2 cellular contexts compared by ENCODE assay signal in the genomic region with DNA sequence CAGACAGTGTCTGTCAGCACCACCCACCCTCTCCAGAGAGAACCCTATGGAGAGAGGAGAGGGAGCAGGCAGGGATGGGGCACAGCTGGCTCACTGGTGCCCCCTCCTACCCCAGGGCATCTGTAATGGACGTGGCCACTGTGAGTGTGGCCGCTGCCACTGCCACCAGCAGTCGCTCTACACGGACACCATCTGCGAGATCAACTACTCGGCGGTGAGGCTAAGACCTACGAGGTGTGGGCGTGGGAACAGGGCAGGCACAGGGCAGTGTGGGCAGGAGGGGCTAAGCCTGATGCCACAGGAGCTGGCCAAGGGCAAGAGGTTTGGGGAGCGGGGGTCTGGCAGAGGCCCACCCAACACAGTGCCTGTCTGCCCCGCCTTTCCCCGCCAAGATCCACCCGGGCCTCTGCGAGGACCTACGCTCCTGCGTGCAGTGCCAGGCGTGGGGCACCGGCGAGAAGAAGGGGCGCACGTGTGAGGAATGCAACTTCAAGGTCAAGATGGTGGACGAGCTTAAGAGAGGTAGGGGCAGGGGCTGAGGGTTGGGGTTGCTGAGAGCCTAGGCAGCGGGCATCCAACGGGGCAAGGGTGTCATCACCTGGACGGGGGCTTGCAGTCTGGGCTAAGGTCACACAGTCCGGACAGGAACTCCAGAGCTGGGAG.
TF ChIP-seq lines count a peak whose summit lies in the region.

No MANE protein-coding gene starts in this region.

TF ChIP-seq in IMR-90, 13 proteins besides CTCF, POLR2A, EP300 and RAD21:
- TF ChIP-seq MXI1 (IDR thresholded peaks at IDR 0.05; ENCODE audit: borderline replicate concordance, low read depth, low read length), result no peak
- no peak for TF ChIP-seq MAZ (IDR thresholded peaks at IDR 0.05; ENCODE audit: borderline replicate concordance, low read depth, low read length)
- no peak for TF ChIP-seq CHD1 (IDR thresholded peaks at IDR 0.05; ENCODE audit: low read depth, low read length)
- no peak for TF ChIP-seq RCOR1 (IDR thresholded peaks at IDR 0.05; ENCODE audit: insufficient replicate concordance, low read length)
- no peak for TF ChIP-seq BHLHE40 (IDR thresholded peaks at IDR 0.05; ENCODE audit: low read depth, low read length)

TF ChIP-seq in H1, 55 proteins besides CTCF, POLR2A, EP300 and RAD21:
- no peak for TF ChIP-seq CBX5 (IDR thresholded peaks at IDR 0.05; ENCODE audit: low read depth, low read length)
- TF ChIP-seq GTF2F1 (IDR thresholded peaks at IDR 0.05; ENCODE audit: borderline replicate concordance, low read depth, low read length), result no peak
- no peak for TF ChIP-seq SP4 (IDR thresholded peaks at IDR 0.05; ENCODE audit: low read length)
- no peak for TF ChIP-seq ASH2L (IDR thresholded peaks at IDR 0.05; ENCODE audit: low read length)
- TF ChIP-seq YY1 (IDR thresholded peaks at IDR 0.05; ENCODE audit: low read depth, low read length), result no peak
- TF ChIP-seq RNF2 (IDR thresholded peaks at IDR 0.05; ENCODE audit: borderline replicate concordance, low read depth, low read length, missing control alignments, poor library complexity, severe bottlenecking), result no peak
- no peak for TF ChIP-seq HDAC6 (IDR thresholded peaks at IDR 0.05; ENCODE audit: low read depth, low read length)
- no peak for TF ChIP-seq MAFK (IDR thresholded peaks at IDR 0.05; ENCODE audit: low read depth, low read length)
- TF ChIP-seq, protein P1, sequence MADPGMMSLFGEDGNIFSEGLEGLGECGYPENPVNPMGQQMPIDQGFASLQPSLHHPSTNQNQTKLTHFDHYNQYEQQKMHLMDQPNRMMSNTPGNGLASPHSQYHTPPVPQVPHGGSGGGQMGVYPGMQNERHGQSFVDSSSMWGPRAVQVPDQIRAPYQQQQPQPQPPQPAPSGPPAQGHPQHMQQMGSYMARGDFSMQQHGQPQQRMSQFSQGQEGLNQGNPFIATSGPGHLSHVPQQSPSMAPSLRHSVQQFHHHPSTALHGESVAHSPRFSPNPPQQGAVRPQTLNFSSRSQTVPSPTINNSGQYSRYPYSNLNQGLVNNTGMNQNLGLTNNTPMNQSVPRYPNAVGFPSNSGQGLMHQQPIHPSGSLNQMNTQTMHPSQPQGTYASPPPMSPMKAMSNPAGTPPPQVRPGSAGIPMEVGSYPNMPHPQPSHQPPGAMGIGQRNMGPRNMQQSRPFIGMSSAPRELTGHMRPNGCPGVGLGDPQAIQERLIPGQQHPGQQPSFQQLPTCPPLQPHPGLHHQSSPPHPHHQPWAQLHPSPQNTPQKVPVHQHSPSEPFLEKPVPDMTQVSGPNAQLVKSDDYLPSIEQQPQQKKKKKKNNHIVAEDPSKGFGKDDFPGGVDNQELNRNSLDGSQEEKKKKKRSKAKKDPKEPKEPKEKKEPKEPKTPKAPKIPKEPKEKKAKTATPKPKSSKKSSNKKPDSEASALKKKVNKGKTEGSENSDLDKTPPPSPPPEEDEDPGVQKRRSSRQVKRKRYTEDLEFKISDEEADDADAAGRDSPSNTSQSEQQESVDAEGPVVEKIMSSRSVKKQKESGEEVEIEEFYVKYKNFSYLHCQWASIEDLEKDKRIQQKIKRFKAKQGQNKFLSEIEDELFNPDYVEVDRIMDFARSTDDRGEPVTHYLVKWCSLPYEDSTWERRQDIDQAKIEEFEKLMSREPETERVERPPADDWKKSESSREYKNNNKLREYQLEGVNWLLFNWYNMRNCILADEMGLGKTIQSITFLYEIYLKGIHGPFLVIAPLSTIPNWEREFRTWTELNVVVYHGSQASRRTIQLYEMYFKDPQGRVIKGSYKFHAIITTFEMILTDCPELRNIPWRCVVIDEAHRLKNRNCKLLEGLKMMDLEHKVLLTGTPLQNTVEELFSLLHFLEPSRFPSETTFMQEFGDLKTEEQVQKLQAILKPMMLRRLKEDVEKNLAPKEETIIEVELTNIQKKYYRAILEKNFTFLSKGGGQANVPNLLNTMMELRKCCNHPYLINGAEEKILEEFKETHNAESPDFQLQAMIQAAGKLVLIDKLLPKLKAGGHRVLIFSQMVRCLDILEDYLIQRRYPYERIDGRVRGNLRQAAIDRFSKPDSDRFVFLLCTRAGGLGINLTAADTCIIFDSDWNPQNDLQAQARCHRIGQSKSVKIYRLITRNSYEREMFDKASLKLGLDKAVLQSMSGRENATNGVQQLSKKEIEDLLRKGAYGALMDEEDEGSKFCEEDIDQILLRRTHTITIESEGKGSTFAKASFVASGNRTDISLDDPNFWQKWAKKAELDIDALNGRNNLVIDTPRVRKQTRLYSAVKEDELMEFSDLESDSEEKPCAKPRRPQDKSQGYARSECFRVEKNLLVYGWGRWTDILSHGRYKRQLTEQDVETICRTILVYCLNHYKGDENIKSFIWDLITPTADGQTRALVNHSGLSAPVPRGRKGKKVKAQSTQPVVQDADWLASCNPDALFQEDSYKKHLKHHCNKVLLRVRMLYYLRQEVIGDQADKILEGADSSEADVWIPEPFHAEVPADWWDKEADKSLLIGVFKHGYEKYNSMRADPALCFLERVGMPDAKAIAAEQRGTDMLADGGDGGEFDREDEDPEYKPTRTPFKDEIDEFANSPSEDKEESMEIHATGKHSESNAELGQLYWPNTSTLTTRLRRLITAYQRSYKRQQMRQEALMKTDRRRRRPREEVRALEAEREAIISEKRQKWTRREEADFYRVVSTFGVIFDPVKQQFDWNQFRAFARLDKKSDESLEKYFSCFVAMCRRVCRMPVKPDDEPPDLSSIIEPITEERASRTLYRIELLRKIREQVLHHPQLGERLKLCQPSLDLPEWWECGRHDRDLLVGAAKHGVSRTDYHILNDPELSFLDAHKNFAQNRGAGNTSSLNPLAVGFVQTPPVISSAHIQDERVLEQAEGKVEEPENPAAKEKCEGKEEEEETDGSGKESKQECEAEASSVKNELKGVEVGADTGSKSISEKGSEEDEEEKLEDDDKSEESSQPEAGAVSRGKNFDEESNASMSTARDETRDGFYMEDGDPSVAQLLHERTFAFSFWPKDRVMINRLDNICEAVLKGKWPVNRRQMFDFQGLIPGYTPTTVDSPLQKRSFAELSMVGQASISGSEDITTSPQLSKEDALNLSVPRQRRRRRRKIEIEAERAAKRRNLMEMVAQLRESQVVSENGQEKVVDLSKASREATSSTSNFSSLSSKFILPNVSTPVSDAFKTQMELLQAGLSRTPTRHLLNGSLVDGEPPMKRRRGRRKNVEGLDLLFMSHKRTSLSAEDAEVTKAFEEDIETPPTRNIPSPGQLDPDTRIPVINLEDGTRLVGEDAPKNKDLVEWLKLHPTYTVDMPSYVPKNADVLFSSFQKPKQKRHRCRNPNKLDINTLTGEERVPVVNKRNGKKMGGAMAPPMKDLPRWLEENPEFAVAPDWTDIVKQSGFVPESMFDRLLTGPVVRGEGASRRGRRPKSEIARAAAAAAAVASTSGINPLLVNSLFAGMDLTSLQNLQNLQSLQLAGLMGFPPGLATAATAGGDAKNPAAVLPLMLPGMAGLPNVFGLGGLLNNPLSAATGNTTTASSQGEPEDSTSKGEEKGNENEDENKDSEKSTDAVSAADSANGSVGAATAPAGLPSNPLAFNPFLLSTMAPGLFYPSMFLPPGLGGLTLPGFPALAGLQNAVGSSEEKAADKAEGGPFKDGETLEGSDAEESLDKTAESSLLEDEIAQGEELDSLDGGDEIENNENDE (IDR thresholded peaks at IDR 0.05; ENCODE audit: insufficient replicate concordance, low read length), result no peak
- TF ChIP-seq POLR2AphosphoS5 (IDR thresholded peaks at IDR 0.05; ENCODE audit: low read depth, low read length), result no peak
- no peak for TF ChIP-seq SUZ12 (IDR thresholded peaks at IDR 0.05; ENCODE audit: low read length)
- no peak for TF ChIP-seq TAF7 (optimal IDR thresholded peaks at IDR 0.05; ENCODE audit: borderline replicate concordance, low read depth, low read length)
- TF ChIP-seq ZNF274 (IDR thresholded peaks at IDR 0.05; ENCODE audit: borderline replicate concordance, extremely low read depth, low read length), result no peak
- no peak for TF ChIP-seq EZH2 (IDR thresholded peaks at IDR 0.05; ENCODE audit: low read depth, low read length, severe bottlenecking)
- no peak for TF ChIP-seq PHF8 (conservative IDR thresholded peaks at IDR 0.05; ENCODE audit: low read depth, low read length)
- TF ChIP-seq NRF1 (IDR thresholded peaks at IDR 0.05; ENCODE audit: low read depth, low read length), result no peak
- no peak for TF ChIP-seq TAF1 (IDR thresholded peaks at IDR 0.05; ENCODE audit: low read depth, low read length)
- TF ChIP-seq CBX8 (IDR thresholded peaks at IDR 0.05; ENCODE audit: borderline replicate concordance, low read depth, low read length), result no peak
- no peak for TF ChIP-seq KDM1A (IDR thresholded peaks at IDR 0.05; ENCODE audit: borderline replicate concordance, low read length)
- no peak for TF ChIP-seq HDAC2 (IDR thresholded peaks at IDR 0.05; ENCODE audit: borderline replicate concordance in 1 of 2, low read depth in 2 of 2, low read length in 2 of 2)
